Comparison of ENCODE assay signal across 2 cellular contexts in genomic region chr7:26151953-26152781, GRCh38.
A peak's percentile ranks its signal among the peaks of the same experiment; 100 is the strongest.
TF ChIP-seq lines count a peak whose summit lies in the region.

Gene NFE2L3, plus strand, starts transcription at chr7:26152198. Its CDS starts 301 bp downstream, at chr7:26152499.

TF ChIP-seq in IMR-90, 13 proteins besides CTCF, POLR2A, EP300 and RAD21:
- TF ChIP-seq RFX5 (IDR thresholded peaks at IDR 0.05; ENCODE audit: low read depth, low read length) (no peak), SMC3 (IDR thresholded peaks at IDR 0.05; ENCODE audit: low read depth, low read length) (no peak), CEBPB (IDR thresholded peaks at IDR 0.05; ENCODE audit: low read depth, low read length) (no peak), NFE2L2 (IDR thresholded peaks at IDR 0.05; ENCODE audit: low read depth, low read length) (no peak), RCOR1 (IDR thresholded peaks at IDR 0.05; ENCODE audit: insufficient replicate concordance, low read length) (no peak), FOS (IDR thresholded peaks at IDR 0.05; ENCODE audit: low read depth, low read length) (no peak), MXI1 (IDR thresholded peaks at IDR 0.05; ENCODE audit: borderline replicate concordance, low read depth, low read length) (peak; percentile 10; the same call in 1 of the 2 replicates), MAZ (IDR thresholded peaks at IDR 0.05; ENCODE audit: borderline replicate concordance, low read depth, low read length) (peak; percentile 85; the same call in 1 of the 2 replicates), CHD1 (IDR thresholded peaks at IDR 0.05; ENCODE audit: low read depth, low read length) (no peak), MAFK (IDR thresholded peaks at IDR 0.05; ENCODE audit: low read depth, low read length) (no peak), ELK1 (IDR thresholded peaks at IDR 0.05; ENCODE audit: borderline replicate concordance, low read depth, low read length) (no peak), BHLHE40 (IDR thresholded peaks at IDR 0.05; ENCODE audit: low read depth, low read length) (0 out of 2 replicates have a peak, but pooled peaks have one; percentile 5), USF2 (IDR thresholded peaks at IDR 0.05; ENCODE audit: low read depth, low read length) (no peak)

TF ChIP-seq in neural cell, 6 proteins besides CTCF, POLR2A, EP300 and RAD21:
- no peak for TF ChIP-seq MXI1 (conservative IDR thresholded peaks at IDR 0.05; ENCODE audit: poor library complexity, severe bottlenecking)
- TF ChIP-seq EZH2 (IDR thresholded peaks at IDR 0.05; ENCODE audit: borderline replicate concordance, insufficient read depth, low read length, poor library complexity, severe bottlenecking) = no peak
- peak; percentile 31 for TF ChIP-seq TAF1 (IDR thresholded peaks at IDR 0.05; ENCODE audit: low read depth)
- no peak for TF ChIP-seq SMC3 (conservative IDR thresholded peaks at IDR 0.05; ENCODE audit: poor library complexity)
- TF ChIP-seq REST (IDR thresholded peaks at IDR 0.05; ENCODE audit: borderline replicate concordance) = no peak
